ENCODE assay signal across 19 cellular contexts in genomic region chr3:139182143-139182542, GRCh38.
"Had no signal": no experiment of that assay in that cellular context is flagged by ENCODE, and none has a peak within 500 bp of the region (broad histone marks: within the 10 kb centered on the region; RNA-seq: fewer than 3 reads in every experiment).

No MANE protein-coding gene starts in this region.

- DNase-seq: cortex of kidney; dermis blood vessel endothelial cell; dorsolateral prefrontal cortex; effector CD4-positive, alpha-beta T cell; effector CD8-positive, alpha-beta T cell; effector memory CD4-positive, alpha-beta T cell; effector memory CD8-positive, alpha-beta T cell; endodermal cell; erythroblast; esophagus squamous epithelium; foreskin fibroblast; foreskin keratinocyte; foreskin melanocyte; gastrocnemius medialis; glutamatergic neuron; head of caudate nucleus; heart left ventricle; heart right ventricle; hippocampal formation had no signal
